13 cellular contexts compared by ENCODE assay signal in genomic region chr6:152748843-152749242, GRCh38. TPM values are rescaled to one million over a fixed set of nuclear protein-coding genes. Genes with fewer than 3 reads are reported as not detected.
DNase-seq lines count a peak whose midpoint lies in the region; ATAC-seq, FAIRE-seq and TF ChIP-seq lines count a peak whose summit lies in the region.
"Had no signal": no experiment of that assay in that cellular context is flagged by ENCODE, and none has a peak within 500 bp of the region (broad histone marks: within the 10 kb centered on the region; RNA-seq: fewer than 3 reads in every experiment).

No MANE protein-coding gene starts in this region.

- no peaks in the 10 kb centered on the region for H3K9me3 ChIP-seq in BE2C
- H3K9me3 ChIP-seq in adipocyte (ENCODE audit: control insufficient read depth, low read length): no peaks in the 10 kb centered on the region
- H3K9me3 ChIP-seq in kidney (ENCODE audit: control insufficient read depth in 1 of 2, low read length in 2 of 2): no peaks in the 10 kb centered on the region
- H3K9me3 ChIP-seq: tibial nerve had no signal

- H3K4me1 Mint-ChIP-seq in effector memory CD8-positive, alpha-beta T cell (ENCODE audit: low read depth in 2 of 2): no peaks in the 10 kb centered on the region

- H3K4me1 ChIP-seq in BE2C: peaks cover 22% of the 10 kb centered on the region
- H3K4me1 ChIP-seq in adipocyte (ENCODE audit: control insufficient read depth, insufficient read depth, low read length): no peaks in the 10 kb centered on the region
- no peaks in the 10 kb centered on the region for H3K4me1 ChIP-seq in kidney (ENCODE audit: control insufficient read depth in 1 of 2, insufficient read depth in 1 of 2, low read depth in 1 of 2, low read length in 2 of 2)
- H3K4me1 ChIP-seq: tibial nerve had no signal

- H3K9me3 Mint-ChIP-seq in effector memory CD8-positive, alpha-beta T cell: no peaks in the 10 kb centered on the region

- H3K36me3 ChIP-seq in BE2C (no peaks in the 10 kb centered on the region), adipocyte (ENCODE audit: control insufficient read depth, insufficient read depth, low read length, severe bottlenecking) (no peaks in the 10 kb centered on the region), kidney (ENCODE audit: control insufficient read depth in 1 of 2, insufficient read depth in 2 of 2, low read length in 2 of 2) (no peaks in the 10 kb centered on the region)
- H3K36me3 ChIP-seq: tibial nerve had no signal

- no peak overlapping the region for H3K4me3 Mint-ChIP-seq in effector memory CD8-positive, alpha-beta T cell

- no peak for ATAC-seq in GM18502 (IDR thresholded peaks at IDR 0.05; ENCODE audit: poor library complexity, unreplicated experiment)
- no peak for ATAC-seq in effector memory CD8-positive, alpha-beta T cell (replicated peaks)

- no peak overlapping the region for H3K27ac Mint-ChIP-seq in effector memory CD8-positive, alpha-beta T cell

- no peak overlapping the region for H3K9ac ChIP-seq in adipocyte (ENCODE audit: low read length)
- H3K9ac ChIP-seq in kidney (ENCODE audit: low read length in 2 of 2): no peak overlapping the region

- FAIRE-seq in kidney (lab: Jason Lieb, UNC): peak; percentile 63

- H3K4me3 ChIP-seq in BE2C (ENCODE audit: low read depth, low read length) (no peak overlapping the region), adipocyte (ENCODE audit: low read length) (no peak overlapping the region), kidney (ENCODE audit: low read length in 2 of 2) (no peak overlapping the region)
- H3K4me3 ChIP-seq: tibial nerve had no signal

- intact Hi-C loops in kidney (cut with DNase I): no loop called here

- H3K27ac ChIP-seq in kidney (ENCODE audit: low read depth in 2 of 2, low read length in 2 of 2): no peak overlapping the region
- H3K27ac ChIP-seq: tibial nerve had no signal

- peaks cover 13 to 31% of the 10 kb centered on the region in 2 donors for H3K27me3 Mint-ChIP-seq in effector memory CD8-positive, alpha-beta T cell

- no peaks in the 10 kb centered on the region for H3K27me3 ChIP-seq in BE2C
- H3K27me3 ChIP-seq in adipocyte (replicated peaks; ENCODE audit: control insufficient read depth, insufficient read depth, low read length): no peaks in the 10 kb centered on the region
- H3K27me3 ChIP-seq: tibial nerve had no signal

- H3K36me3 Mint-ChIP-seq in effector memory CD8-positive, alpha-beta T cell (ENCODE audit: insufficient read depth): no peaks in the 10 kb centered on the region

- TF ChIP-seq CTCF in BE2C (IDR thresholded peaks at IDR 0.05; ENCODE audit: low read depth, low read length): peak; percentile 41; the same call in 1 of the 2 replicates
- no peak for TF ChIP-seq CTCF in kidney (IDR thresholded peaks at IDR 0.05; ENCODE audit: borderline replicate concordance, extremely low read depth, insufficient read depth)

- DNase-seq in BE2C (no peak), HT-29 (ENCODE audit: low spot score) (peak; percentile 35), adipocyte (ENCODE audit: low read depth) (peak; percentile 55), kidney (no peak), retina (no peak)
- DNase-seq in activated CD4-positive, alpha-beta T cell treated with anti-CD3 and anti-CD28 coated beads, Interleukin-2, amount 50 U/mL, for 4 hours: no peak
- DNase-seq in effector memory CD8-positive, alpha-beta T cell: no peak
- DNase-seq: activated gamma-delta T cell; GF-D8; NCI-H2081 treated with DMSO at 0.1 percent for 48 hours; stimulated activated CD4-positive, alpha-beta T cell treated with anti-CD3 and anti-CD28 coated beads, Interleukin-1b, Interleukin-23, amount 100 ng/mL, for 48 hours had no signal

RNA-seq across cellular contexts. Expression of gene VIP, which starts 1.8 kb away (rescaled TPM):
- polyA plus RNA-seq in BE2C (2012; ENCODE audit: insufficient read depth, insufficient read length, low read depth): 103 TPM
- not detected in 2 replicates for total RNA-seq in HT-29 (2014; rRNA removed; shearing (Covaris generic))
- total RNA-seq in kidney: 0.76 TPM
- 1.4 TPM for polyA plus RNA-seq in kidney (ENCODE audit: insufficient read depth, low read depth, low replicate concordance)

RNA-seq across cellular contexts. Expression of gene MYCT1, which starts 51.1 kb away (rescaled TPM):
- 46.1 TPM for polyA plus RNA-seq in BE2C (2012; ENCODE audit: insufficient read depth, insufficient read length, low read depth)
- not detected in 2 replicates for total RNA-seq in HT-29 (2014; rRNA removed; shearing (Covaris generic))
- total RNA-seq in kidney: 14.2 TPM
- 6.4 TPM for polyA plus RNA-seq in kidney (ENCODE audit: insufficient read depth, low read depth, low replicate concordance)

Comparison
In these comparisons a context has a peak if more than half of its experiments do, and no peak if none do; other contexts are left out.
1. DNase-seq: peak in HT-29 (single experiment) and adipocyte (single experiment); none in BE2C (single experiment), kidney (single experiment), retina (single experiment), activated CD4-positive, alpha-beta T cell treated with anti-CD3 and anti-CD28 coated beads, Interleukin-2, amount 50 U/mL, for 4 hours (0 of 2) and effector memory CD8-positive, alpha-beta T cell (0 of 3).
2. RNA of gene MYCT1, which starts 51.1 kb away (total RNA-seq): 14.2 TPM in kidney (single experiment); not detected in HT-29; every median in the first group is over 10 times any median in the second.